1 cellular context compared by ENCODE assay signal in genomic region chr9:100474950-100475276, GRCh38.
TF ChIP-seq lines count a peak whose summit lies in the region.

No MANE protein-coding gene starts in this region.

TF ChIP-seq in H1, 55 proteins besides CTCF, POLR2A, EP300 and RAD21:
- 0 out of 2 replicates have a peak, but pooled peaks have one; percentile 11 for TF ChIP-seq TAF1 (IDR thresholded peaks at IDR 0.05; ENCODE audit: low read depth, low read length)
- no peak for TF ChIP-seq ASH2L (IDR thresholded peaks at IDR 0.05; ENCODE audit: low read length)
